Comparison of ENCODE assay signal across 34 cellular contexts in the genomic region with DNA sequence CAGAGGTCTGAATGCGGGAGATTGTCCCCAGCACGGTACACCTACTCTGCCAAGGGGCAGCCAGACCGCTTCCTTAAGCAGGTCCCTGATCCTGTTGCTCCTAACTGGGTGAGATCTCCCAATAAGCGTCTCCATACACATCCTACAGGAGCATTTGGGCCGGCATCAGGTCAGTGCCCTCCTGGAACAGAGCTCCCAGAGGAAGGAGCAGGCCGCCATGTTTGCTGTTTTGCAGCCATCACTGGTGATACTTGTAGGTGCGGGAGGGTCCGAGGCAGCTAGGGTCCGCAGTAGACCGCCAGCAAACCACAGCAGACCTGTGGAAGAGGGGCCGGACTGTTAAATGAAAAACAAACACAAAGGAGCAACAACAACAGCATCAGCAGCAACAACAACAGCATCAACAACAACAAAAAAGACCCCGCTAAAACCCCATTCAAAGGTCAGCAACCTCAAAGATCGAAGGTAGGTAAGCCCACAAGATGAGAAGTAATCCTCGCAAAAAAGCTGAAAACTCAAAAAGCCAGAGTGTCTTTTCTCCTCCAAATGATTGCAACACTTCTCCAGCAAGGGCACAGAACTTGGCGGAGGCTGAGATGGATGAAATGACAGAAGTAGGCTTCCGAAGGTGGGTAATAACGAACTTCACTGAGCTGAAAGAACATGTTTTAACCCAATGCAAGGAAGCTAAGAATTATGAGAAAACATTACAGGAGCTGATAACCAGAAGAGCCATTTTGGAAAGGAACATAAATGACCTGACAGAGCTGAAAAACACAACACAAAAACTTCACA.
"Had no signal": no experiment of that assay in that cellular context is flagged by ENCODE, and none has a peak within 500 bp of the region (broad histone marks: within the 10 kb centered on the region; RNA-seq: fewer than 3 reads in every experiment).

No MANE protein-coding gene starts in this region.

- ATAC-seq: activated CD8-positive, alpha-beta memory T cell treated with anti-CD3 and anti-CD28 coated beads, Interleukin-2, amount 10 ng/mL, durations not matched to agents 7 days and 5 days; activated naive CD8-positive, alpha-beta T cell treated with anti-CD3 and anti-CD28 coated beads, Interleukin-2, amount 50 U/mL, for 24 hours; Right ventricle myocardium inferior; SK-N-SH treated with all-trans-retinoic acid at 6 μM for 48 hours; T-cell; T-helper 17 cell had no signal

- H3K4me3 Mint-ChIP-seq: activated CD4-positive, alpha-beta memory T cell treated with anti-CD3 and anti-CD28 coated beads, Interleukin-2, amount 10 ng/mL, durations not matched to agents 7 days and 5 days; activated CD8-positive, alpha-beta memory T cell treated with anti-CD3 and anti-CD28 coated beads, Interleukin-2, amount 10 ng/mL, durations not matched to agents 7 days and 5 days; activated naive CD4-positive, alpha-beta T cell treated with anti-CD3 and anti-CD28 coated beads, Interleukin-2, amount 10 ng/mL, durations not matched to agents 7 days and 5 days; activated naive CD8-positive, alpha-beta T cell; activated naive CD8-positive, alpha-beta T cell treated with anti-CD3 and anti-CD28 coated beads, Interleukin-2, amount 50 U/mL, for 24 hours; T-cell; T-helper 17 cell had no signal

- H3K4me3 ChIP-seq: PC-9 had no signal

- H2AFZ ChIP-seq: PC-9 had no signal

- H3K27me3 Mint-ChIP-seq: activated CD4-positive, alpha-beta memory T cell treated with anti-CD3 and anti-CD28 coated beads, Interleukin-2, amount 10 ng/mL, durations not matched to agents 7 days and 5 days; activated CD8-positive, alpha-beta memory T cell treated with anti-CD3 and anti-CD28 coated beads, Interleukin-2, amount 10 ng/mL, durations not matched to agents 7 days and 5 days; activated naive CD4-positive, alpha-beta T cell treated with anti-CD3 and anti-CD28 coated beads, Interleukin-2, amount 10 ng/mL, durations not matched to agents 7 days and 5 days; activated naive CD8-positive, alpha-beta T cell; activated naive CD8-positive, alpha-beta T cell treated with anti-CD3 and anti-CD28 coated beads, Interleukin-2, amount 50 U/mL, for 24 hours; T-cell; T-helper 17 cell had no signal

- FAIRE-seq: RCC 7860 had no signal

- H3K27ac ChIP-seq: brain microvascular endothelial cell, PC-9, RWPE1, WERI-Rb-1 had no signal

- H3K27ac Mint-ChIP-seq: activated CD4-positive, alpha-beta memory T cell treated with anti-CD3 and anti-CD28 coated beads, Interleukin-2, amount 10 ng/mL, durations not matched to agents 7 days and 5 days; activated CD8-positive, alpha-beta memory T cell treated with anti-CD3 and anti-CD28 coated beads, Interleukin-2, amount 10 ng/mL, durations not matched to agents 7 days and 5 days; activated naive CD4-positive, alpha-beta T cell treated with anti-CD3 and anti-CD28 coated beads, Interleukin-2, amount 10 ng/mL, durations not matched to agents 7 days and 5 days; activated naive CD8-positive, alpha-beta T cell; activated naive CD8-positive, alpha-beta T cell treated with anti-CD3 and anti-CD28 coated beads, Interleukin-2, amount 50 U/mL, for 24 hours; T-cell; T-helper 17 cell had no signal

- H3K4me1 Mint-ChIP-seq: activated CD4-positive, alpha-beta memory T cell treated with anti-CD3 and anti-CD28 coated beads, Interleukin-2, amount 10 ng/mL, durations not matched to agents 7 days and 5 days; activated CD8-positive, alpha-beta memory T cell treated with anti-CD3 and anti-CD28 coated beads, Interleukin-2, amount 10 ng/mL, durations not matched to agents 7 days and 5 days; activated naive CD4-positive, alpha-beta T cell treated with anti-CD3 and anti-CD28 coated beads, Interleukin-2, amount 10 ng/mL, durations not matched to agents 7 days and 5 days; activated naive CD8-positive, alpha-beta T cell treated with anti-CD3 and anti-CD28 coated beads, Interleukin-2, amount 50 U/mL, for 24 hours; T-cell; T-helper 17 cell had no signal

- H3K36me3 Mint-ChIP-seq: activated CD8-positive, alpha-beta memory T cell treated with anti-CD3 and anti-CD28 coated beads, Interleukin-2, amount 10 ng/mL, durations not matched to agents 7 days and 5 days; activated naive CD4-positive, alpha-beta T cell treated with anti-CD3 and anti-CD28 coated beads, Interleukin-2, amount 10 ng/mL, durations not matched to agents 7 days and 5 days; activated naive CD8-positive, alpha-beta T cell; T-cell had no signal

- DNase-seq: activated CD4-positive, alpha-beta memory T cell treated with anti-CD3 and anti-CD28 coated beads, Interleukin-2, amount 10 ng/mL, durations not matched to agents 7 days and 5 days; activated CD4-positive, alpha-beta T cell treated with anti-CD3 and anti-CD28 coated beads for 1 hour; activated CD4-positive, alpha-beta T cell treated with anti-CD3 and anti-CD28 coated beads for 48 hours; activated CD4-positive, CD25-positive, alpha-beta regulatory T cell; activated CD8-positive, alpha-beta memory T cell treated with anti-CD3 and anti-CD28 coated beads for 24 hours; activated CD8-positive, alpha-beta memory T cell treated with anti-CD3 and anti-CD28 coated beads, Interleukin-2, amount 10 ng/mL, durations not matched to agents 7 days and 5 days; activated CD8-positive, alpha-beta memory T cell treated with anti-CD3 and anti-CD28 coated beads, Interleukin-2, amount 50 U/mL, for 48 hours; activated effector memory CD4-positive, alpha-beta T cell treated with Interleukin-2 at 50 U/mL for 16 hours; activated naive CD4-positive, alpha-beta T cell treated with anti-CD3 and anti-CD28 coated beads, Interleukin-2, amount 10 ng/mL, durations not matched to agents 7 days and 5 days; activated naive CD8-positive, alpha-beta T cell treated with anti-CD3 and anti-CD28 coated beads, Interleukin-2, amount 50 U/mL, for 24 hours; activated T-cell treated with anti-CD3 and anti-CD28 coated beads, Interleukin-2, amount 50 U/mL, for 48 hours; brain microvascular endothelial cell; central memory CD4-positive, alpha-beta T cell; MM.1S; MV-4-11; NCI-H1092; NCI-H1436 treated with DMSO at 0.1 percent for 48 hours; NCI-H1694 treated with DMSO at 0.1 percent for 48 hours; NCI-H2029; NCI-H345; NCI-H524 treated with DMSO at 0.1 percent for 48 hours; NCI-H748 treated with DMSO at 0.1 percent for 48 hours; NK-92 treated with Interleukin-12 subunit alpha and Interleukin-12 subunit beta, amount 100 ng/mL, for 24 hours; PC-9; SIG-M5; T-cell; T-helper 17 cell; T-helper 9 cell; WERI-Rb-1 had no signal

- H3K27me3 ChIP-seq: brain microvascular endothelial cell had no signal

- H3K36me3 ChIP-seq: brain microvascular endothelial cell, WERI-Rb-1 had no signal

- H3K4me2 ChIP-seq: PC-9 had no signal
